In the genomic region with DNA sequence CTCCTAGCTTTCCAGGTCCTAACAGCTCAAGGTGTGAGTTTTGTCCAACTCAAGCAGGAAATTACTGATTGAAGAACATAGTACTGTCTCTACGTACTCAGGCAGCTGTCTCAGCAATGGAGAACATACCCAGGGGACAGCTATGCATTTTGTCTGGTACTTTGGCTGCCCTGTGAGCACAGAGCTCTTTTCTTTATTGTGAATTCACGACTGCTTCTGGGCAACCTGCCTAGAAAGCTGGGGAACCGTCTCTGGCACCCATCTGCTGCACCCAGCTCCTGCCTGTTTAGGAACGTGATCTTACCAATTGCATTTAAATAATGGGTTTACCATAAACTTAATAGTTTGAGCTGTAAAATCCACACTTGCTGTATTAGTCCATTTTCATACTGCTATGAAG, we compare ENCODE assay signal across 16 cellular contexts.
A peak's percentile ranks its signal among the peaks of the same experiment; 100 is the strongest.
DNase-seq lines count a peak whose midpoint lies in the region; ATAC-seq and TF ChIP-seq lines count a peak whose summit lies in the region.
"Had no signal": no experiment of that assay in that cellular context is flagged by ENCODE, and none has a peak within 500 bp of the region (broad histone marks: within the 10 kb centered on the region; RNA-seq: fewer than 3 reads in every experiment).

No MANE protein-coding gene starts in this region.

- H3K27me3 Mint-ChIP-seq in osteocyte (ENCODE audit: unreplicated experiment) = no peaks in the 10 kb centered on the region
- no peaks in the 10 kb centered on the region for H3K27me3 Mint-ChIP-seq in activated CD4-positive, alpha-beta T cell treated with anti-CD3 and anti-CD28 coated beads for 36 hours

- H3K9me3 Mint-ChIP-seq in osteocyte (ENCODE audit: unreplicated experiment) = peaks cover 6% of the 10 kb centered on the region
- peaks cover 12% of the 10 kb centered on the region for H3K9me3 Mint-ChIP-seq in activated CD4-positive, alpha-beta T cell treated with anti-CD3 and anti-CD28 coated beads for 36 hours (ENCODE audit: low read depth)

- CTCF ChIA-PET in activated CD4-positive, alpha-beta T cell treated with anti-CD3 and anti-CD28 coated beads for 36 hours (lab: Charles Lee) = interaction anchor here (0.6 to 2.0 kb wide), 3 partner anchors 547 to 927 kb away, joined by 3 to 11 read pairs (median 4); a partner anchor contains a TSS

- POLR2A ChIA-PET in activated CD4-positive, alpha-beta T cell treated with anti-CD3 and anti-CD28 coated beads for 36 hours (lab: Charles Lee) = no interaction called here

- intact Hi-C loops in activated CD4-positive, alpha-beta T cell treated with anti-CD3 and anti-CD28 coated beads for 36 hours (cut with DNase I, micrococcal nuclease) = loop anchor here in 1 of 2 experiments (10.0 kb wide), 1 partner anchor 928 kb away; no protein-coding TSS in a partner anchor

- no peak overlapping the region for H3K4me3 Mint-ChIP-seq in osteocyte (ENCODE audit: unreplicated experiment)
- H3K4me3 Mint-ChIP-seq in activated CD4-positive, alpha-beta T cell treated with anti-CD3 and anti-CD28 coated beads for 36 hours = no peak overlapping the region

- peak; percentile 94 for DNase-seq in DMS 273 treated with DMSO at 0.1 percent for 48 hours (lab: John Stamatoyannopoulos, UW)
- DNase-seq in NCI-H1694 (lab: John Stamatoyannopoulos, UW) = peak; percentile 87
- peak; percentile 44 for DNase-seq in cerebellar cortex (ENCODE audit: low spot score)
- no peak for DNase-seq in osteocyte (ENCODE audit: extremely low spot score, unreplicated experiment)
- DNase-seq in SHP77 (lab: John Stamatoyannopoulos, UW) = no peak
- DNase-seq in activated CD4-positive, alpha-beta T cell treated with anti-CD3 and anti-CD28 coated beads for 36 hours = no peak
- no peak for DNase-seq in activated T-cell treated with anti-CD3 and anti-CD28 coated beads, Interleukin-2, amount 50 U/mL, for 48 hours
- DNase-seq: activated effector memory CD4-positive, alpha-beta T cell treated with anti-CD3 and anti-CD28 coated beads, Interleukin-2, amount 50 U/mL, for 16 hours; colonic mucosa; GOT3; KG1; NCI-H524 treated with DMSO at 0.1 percent for 48 hours; PC-9; SK-N-SH; T1000 had no signal

- peaks cover 47% of the 10 kb centered on the region for H3K4me1 Mint-ChIP-seq in osteocyte (ENCODE audit: unreplicated experiment)
- H3K4me1 Mint-ChIP-seq in activated CD4-positive, alpha-beta T cell treated with anti-CD3 and anti-CD28 coated beads for 36 hours = peaks cover 7% of the 10 kb centered on the region

- H3K36me3 Mint-ChIP-seq in osteocyte (ENCODE audit: unreplicated experiment) = peaks cover under 1% of the 10 kb centered on the region
- no peaks in the 10 kb centered on the region for H3K36me3 Mint-ChIP-seq in activated CD4-positive, alpha-beta T cell treated with anti-CD3 and anti-CD28 coated beads for 36 hours (ENCODE audit: low read depth)

- no peak for ATAC-seq in activated CD4-positive, alpha-beta T cell treated with anti-CD3 and anti-CD28 coated beads for 36 hours
- no peak for ATAC-seq in HG02798 (IDR thresholded peaks at IDR 0.05; ENCODE audit: poor library complexity, unreplicated experiment)

- no peak for TF ChIP-seq CTCF in osteocyte (IDR thresholded peaks at IDR 0.05)

- H3K27ac Mint-ChIP-seq in osteocyte (ENCODE audit: unreplicated experiment) = peak overlapping the region; percentile 7
- no peak overlapping the region for H3K27ac Mint-ChIP-seq in activated CD4-positive, alpha-beta T cell treated with anti-CD3 and anti-CD28 coated beads for 36 hours

Comparison
In these comparisons a context has a peak if more than half of its experiments do, and no peak if none do; other contexts are left out.
1. DNase-seq: peak in DMS 273 treated with DMSO at 0.1 percent for 48 hours (single experiment), NCI-H1694 (single experiment) and cerebellar cortex (single experiment); none in osteocyte (single experiment), SHP77 (0 of 2), activated CD4-positive, alpha-beta T cell treated with anti-CD3 and anti-CD28 coated beads for 36 hours (single experiment) and activated T-cell treated with anti-CD3 and anti-CD28 coated beads, Interleukin-2, amount 50 U/mL, for 48 hours (0 of 2).